ENCODE assay signal across 21 cellular contexts in genomic region chr17:16462070-16462864, GRCh38. TPM values are rescaled to one million over a fixed set of nuclear protein-coding genes. Genes with fewer than 3 reads are reported as not detected.
A peak's percentile ranks its signal among the peaks of the same experiment; 100 is the strongest.
DNase-seq lines count a peak whose midpoint lies in the region; ATAC-seq, FAIRE-seq and TF ChIP-seq lines count a peak whose summit lies in the region.
"Had no signal": no experiment of that assay in that cellular context is flagged by ENCODE, and none has a peak within 500 bp of the region (broad histone marks: within the 10 kb centered on the region; RNA-seq: fewer than 3 reads in every experiment).

No MANE protein-coding gene starts in this region.

- H4K20me1 ChIP-seq in BLaER1, result peaks cover 99% of the 10 kb centered on the region
- H4K20me1 ChIP-seq in K562 (replicated peaks; ENCODE audit: control insufficient read depth, insufficient read depth, low read length), result peaks cover 9% of the 10 kb centered on the region; the same call in 1 of the 2 replicates

- no peak overlapping the region for H3K27ac Mint-ChIP-seq in activated CD4-positive, alpha-beta memory T cell treated with anti-CD3 and anti-CD28 coated beads, Interleukin-2, amount 10 ng/mL, durations not matched to agents 7 days and 5 days
- H3K27ac Mint-ChIP-seq in activated CD4-positive, alpha-beta T cell treated with anti-CD3 and anti-CD28 coated beads, Interleukin-2, amount 10 ng/mL, durations not matched to agents 7 days and 5 days, result no peak overlapping the region
- H3K27ac Mint-ChIP-seq: CD4-positive, alpha-beta T cell; GM23338 had no signal

- no peak for TF ChIP-seq CTCF in Peyer's patch (IDR thresholded peaks at IDR 0.05)
- TF ChIP-seq CTCF in K562 (IDR thresholded peaks at IDR 0.05 in 2 of 3, conservative IDR thresholded peaks at IDR 0.05 in 1 of 3; ENCODE audit: insufficient read depth in 2 of 3, low read depth in 1 of 3, low read length in 3 of 3), result no peak
- no peak for TF ChIP-seq CTCF in right lobe of liver (IDR thresholded peaks at IDR 0.05)

- FAIRE-seq in K562 (lab: Jason Lieb, UNC), result no peak
- FAIRE-seq: A204.1 had no signal

- H3K4me1 ChIP-seq in BLaER1 (peaks cover 25% of the 10 kb centered on the region), Peyer's patch (peaks cover 0 to 41% (median 10%) of the 10 kb centered on the region in 4 donors), K562 (replicated peaks in 1 of 2; ENCODE audit: control insufficient read depth in 2 of 2, insufficient read depth in 2 of 2, low read length in 2 of 2) (peaks cover 0 to 5% of the 10 kb centered on the region in 2 experiments; a peak in 2 of 5 replicates), right lobe of liver (peaks cover 0 to 10% (median 0%) of the 10 kb centered on the region in 4 donors)

- DNase-seq in Peyer's patch, result no peak
- no peak for DNase-seq in K562 (ENCODE audit: extremely low read depth in 1 of 4, low spot score in 3 of 4)
- DNase-seq in right lobe of liver, result no peak
- no peak for DNase-seq in activated CD4-positive, alpha-beta memory T cell treated with anti-CD3 and anti-CD28 coated beads, Interleukin-2, amount 10 ng/mL, durations not matched to agents 7 days and 5 days
- DNase-seq in activated CD4-positive, alpha-beta T cell treated with anti-CD3 and anti-CD28 coated beads, Interleukin-2, amount 10 ng/mL, durations not matched to agents 7 days and 5 days, result no peak
- no peak for DNase-seq in NCI-H2196 (lab: John Stamatoyannopoulos, UW; ENCODE audit: unreplicated experiment)
- DNase-seq in DMS 273 (lab: John Stamatoyannopoulos, UW; ENCODE audit: unreplicated experiment), result no peak
- DNase-seq: BE2C; CD4-positive, alpha-beta T cell; GF-D8; Karpas-422; NCI-H1417 treated with DMSO at 0.1 percent for 48 hours; NCI-H187 treated with DMSO at 0.1 percent for 48 hours; NCI-H345; NCI-H524 treated with DMSO at 0.1 percent for 48 hours; PC-9; SJCRH30 had no signal

- H3K4me2 ChIP-seq in BLaER1 (no peak overlapping the region), K562 (ENCODE audit: insufficient read depth, low read length) (no peak overlapping the region)
- H3K4me2 ChIP-seq: GM23338, PC-9 had no signal

- H3K4me3 ChIP-seq in BLaER1 (no peak overlapping the region), Peyer's patch (no peak overlapping the region), K562 (no peak overlapping the region), right lobe of liver (no peak overlapping the region)
- H3K4me3 ChIP-seq: GM23338, PC-9, SJCRH30 had no signal

- no peak overlapping the region for H3K4me3 Mint-ChIP-seq in activated CD4-positive, alpha-beta memory T cell treated with anti-CD3 and anti-CD28 coated beads, Interleukin-2, amount 10 ng/mL, durations not matched to agents 7 days and 5 days
- no peak overlapping the region for H3K4me3 Mint-ChIP-seq in activated CD4-positive, alpha-beta T cell treated with anti-CD3 and anti-CD28 coated beads, Interleukin-2, amount 10 ng/mL, durations not matched to agents 7 days and 5 days
- H3K4me3 Mint-ChIP-seq: CD4-positive, alpha-beta T cell; GM23338 had no signal

- no peaks in the 10 kb centered on the region for H3K4me1 Mint-ChIP-seq in activated CD4-positive, alpha-beta memory T cell treated with anti-CD3 and anti-CD28 coated beads, Interleukin-2, amount 10 ng/mL, durations not matched to agents 7 days and 5 days
- H3K4me1 Mint-ChIP-seq in activated CD4-positive, alpha-beta T cell treated with anti-CD3 and anti-CD28 coated beads, Interleukin-2, amount 10 ng/mL, durations not matched to agents 7 days and 5 days, result no peaks in the 10 kb centered on the region

- no peak for TF ChIP-seq POLR2A in Peyer's patch (IDR thresholded peaks at IDR 0.05)
- TF ChIP-seq POLR2A in K562 (conservative IDR thresholded peaks at IDR 0.05), result no peak
- no peak for TF ChIP-seq POLR2A in right lobe of liver (IDR thresholded peaks at IDR 0.05)

- in situ Hi-C loops in K562 (cut with MboI), result no loop called here

- 75% methylated on average over 9 of the region's 20 CpGs for WGBS in K562 (ENCODE audit: insufficient coverage, low coverage, missing lambda C conversion rate)
- WGBS in right lobe of liver (ENCODE audit: insufficient coverage, low coverage, low lambda C conversion rate, missing lambda C conversion rate), result 61% methylated on average over 2 of the region's 20 CpGs

- H3K36me3 Mint-ChIP-seq in activated CD4-positive, alpha-beta memory T cell treated with anti-CD3 and anti-CD28 coated beads, Interleukin-2, amount 10 ng/mL, durations not matched to agents 7 days and 5 days (ENCODE audit: low read depth), result peaks cover under 1% of the 10 kb centered on the region
- no peaks in the 10 kb centered on the region for H3K36me3 Mint-ChIP-seq in activated CD4-positive, alpha-beta T cell treated with anti-CD3 and anti-CD28 coated beads, Interleukin-2, amount 10 ng/mL, durations not matched to agents 7 days and 5 days (ENCODE audit: low read depth)

- no peaks in the 10 kb centered on the region for H3K9me1 ChIP-seq in K562 (ENCODE audit: control insufficient read depth, insufficient read depth, low read length)

- H3K36me3 ChIP-seq in BLaER1 (peaks cover 81% of the 10 kb centered on the region), Peyer's patch (peaks cover 0 to 39% (median 0%) of the 10 kb centered on the region in 3 donors), K562 (ENCODE audit: control insufficient read depth, insufficient read depth, low read length) (peaks cover 5% of the 10 kb centered on the region; the same call in 1 of the 3 replicates), right lobe of liver (no peaks in the 10 kb centered on the region)
- H3K36me3 ChIP-seq: BE2C, SJCRH30 had no signal

- H3K79me2 ChIP-seq in K562 (ENCODE audit: control insufficient read depth, insufficient read depth, low read length), result no peaks in the 10 kb centered on the region

- ATAC-seq in K562 (no peak), right lobe of liver (peak; percentile 42 to 87 (median 56))
- ATAC-seq: GM23338 had no signal

- BruUV-seq in K562 (replicated peaks; lab: Mats Ljungman, UMichigan), result no TSS peak

- POLR2A ChIA-PET in K562 (lab: Yijun Ruan, JAX), result interaction anchor here (0.6 to 0.9 kb wide), 3 partner anchors 11 to 13 kb away, joined by 3 read pairs; no protein-coding TSS in a partner anchor
- POLR2A ChIA-PET in activated CD4-positive, alpha-beta memory T cell treated with anti-CD3 and anti-CD28 coated beads, Interleukin-2, amount 10 ng/mL, durations not matched to agents 7 days and 5 days (lab: Charles Lee), result interaction anchor here (1.2 kb wide), 1 partner anchor 24 kb away, joined by 3 read pairs; no protein-coding TSS in a partner anchor
- POLR2A ChIA-PET in activated CD4-positive, alpha-beta T cell treated with anti-CD3 and anti-CD28 coated beads, Interleukin-2, amount 10 ng/mL, durations not matched to agents 7 days and 5 days (lab: Charles Lee), result no interaction called here

- no peak for TF ChIP-seq EP300 in K562 (IDR thresholded peaks at IDR 0.05; ENCODE audit: low read length)

- intact Hi-C loops in K562 (cut with micrococcal nuclease), result no loop called here
- intact Hi-C loops in right lobe of liver (cut with DNase I), result no loop called here

- H3K9ac ChIP-seq in BLaER1 (peak overlapping the region; percentile 38; the same call in 1 of the 2 replicates), K562 (ENCODE audit: insufficient read depth in 1 of 2, low read depth in 2 of 2, low read length in 2 of 2) (no peak overlapping the region; a peak in 1 of 4 replicates)

- no peaks in the 10 kb centered on the region for H3K9me3 Mint-ChIP-seq in activated CD4-positive, alpha-beta memory T cell treated with anti-CD3 and anti-CD28 coated beads, Interleukin-2, amount 10 ng/mL, durations not matched to agents 7 days and 5 days
- H3K9me3 Mint-ChIP-seq in activated CD4-positive, alpha-beta T cell treated with anti-CD3 and anti-CD28 coated beads, Interleukin-2, amount 10 ng/mL, durations not matched to agents 7 days and 5 days, result no peaks in the 10 kb centered on the region
- H3K9me3 Mint-ChIP-seq: CD4-positive, alpha-beta T cell; GM23338 had no signal

- CTCF ChIA-PET in K562 (lab: Yijun Ruan, JAX; ENCODE audit: low intra/inter-chr PET ratio), result no interaction called here
- CTCF ChIA-PET in activated CD4-positive, alpha-beta memory T cell treated with anti-CD3 and anti-CD28 coated beads, Interleukin-2, amount 10 ng/mL, durations not matched to agents 7 days and 5 days (lab: Charles Lee), result interaction anchor here (1.6 kb wide), 1 partner anchor 9 kb away, joined by 6 read pairs; no protein-coding TSS in a partner anchor
- CTCF ChIA-PET in activated CD4-positive, alpha-beta T cell treated with anti-CD3 and anti-CD28 coated beads, Interleukin-2, amount 10 ng/mL, durations not matched to agents 7 days and 5 days (lab: Charles Lee), result interaction anchor here (1.0 to 2.1 kb wide), 2 partner anchors 9 to 17 kb away, joined by 3 to 10 read pairs; no protein-coding TSS in a partner anchor

- no peaks in the 10 kb centered on the region for H3K9me3 ChIP-seq in BLaER1
- H3K9me3 ChIP-seq in Peyer's patch, result no peaks in the 10 kb centered on the region
- no peaks in the 10 kb centered on the region for H3K9me3 ChIP-seq in K562 (replicated peaks; ENCODE audit: control insufficient read depth, insufficient read depth, low read depth, low read length)
- H3K9me3 ChIP-seq in right lobe of liver, result no peaks in the 10 kb centered on the region
- H3K9me3 ChIP-seq: BE2C, SJCRH30 had no signal

- TF ChIP-seq RAD21 in K562 (CRISPR knock-in tag; conservative IDR thresholded peaks at IDR 0.05 in 1 of 2, IDR thresholded peaks at IDR 0.05 in 1 of 2), result no peak

- H3K27me3 ChIP-seq in BLaER1, result no peaks in the 10 kb centered on the region
- no peaks in the 10 kb centered on the region for H3K27me3 ChIP-seq in Peyer's patch
- no peaks in the 10 kb centered on the region; a peak in 1 of 5 replicates for H3K27me3 ChIP-seq in K562 (ENCODE audit: control insufficient read depth in 2 of 2, insufficient read depth in 2 of 2, low read length in 2 of 2)
- H3K27me3 ChIP-seq in right lobe of liver, result no peaks in the 10 kb centered on the region
- H3K27me3 ChIP-seq: BE2C, SJCRH30 had no signal

- no peak overlapping the region for H2AFZ ChIP-seq in K562 (ENCODE audit: low read depth, low read length)
- H2AFZ ChIP-seq: GM23338, PC-9 had no signal

- H3K27ac ChIP-seq in BLaER1 (0 out of 2 replicates have a peak overlapping the region, but pooled peaks have one; percentile 9), Peyer's patch (peak overlapping the region in 3 of 4 donors; percentile 36 to 99 (median 89)), K562 (ENCODE audit: extremely low read depth, low read depth, low read length) (no peak overlapping the region), right lobe of liver (no peak overlapping the region)
- H3K27ac ChIP-seq: PC-9, SJCRH30 had no signal

- H3K27me3 Mint-ChIP-seq in activated CD4-positive, alpha-beta memory T cell treated with anti-CD3 and anti-CD28 coated beads, Interleukin-2, amount 10 ng/mL, durations not matched to agents 7 days and 5 days, result no peaks in the 10 kb centered on the region
- H3K27me3 Mint-ChIP-seq in activated CD4-positive, alpha-beta T cell treated with anti-CD3 and anti-CD28 coated beads, Interleukin-2, amount 10 ng/mL, durations not matched to agents 7 days and 5 days, result no peaks in the 10 kb centered on the region
- H3K27me3 Mint-ChIP-seq: CD4-positive, alpha-beta T cell had no signal

RNA-seq across cellular contexts. Expression of gene LRRC75A, which starts 29.7 kb away (rescaled TPM):
- 100 to 1,000 TPM in 3 of 4 donors, 10 to 100 TPM in 1; 48.7 to 213 (median 187) TPM for total RNA-seq in Peyer's patch
- 0.18 and 0.30 TPM in 2 replicates for total RNA-seq in K562 (2011; cell fraction: chromatin; rRNA removed; ENCODE audit: low replicate concordance)
- 0.13 and 0.33 TPM in 2 replicates for total RNA-seq in K562 (2011; cell fraction: nucleolus; rRNA removed)
- 0.23 and 0.29 TPM in 2 replicates for total RNA-seq in K562 (2011; cell fraction: nucleoplasm; rRNA removed)
- total RNA-seq in K562 (2014; rRNA removed), result not detected in 2 replicates
- total RNA-seq in K562 (2014; rRNA removed; fragmentation: Illumina TruSeq; extraction: Trizol), result not detected in 2 replicates
- total RNA-seq in K562 (2015; rRNA removed; fragmentation: Illumina TruSeq; extraction: Trizol), result not detected in 2 replicates
- 0.04 TPM in 1 of 2 replicates, not detected in the other for total RNA-seq in K562 (2021)
- 0.05 and 0.07 TPM in 2 replicates for polyA plus RNA-seq in K562 (2011; rRNA removed)
- not detected in 2 replicates for polyA plus RNA-seq in K562 (2011; cell fraction: cytosol; rRNA removed)
- 0.03 and 0.07 TPM in 2 replicates for polyA plus RNA-seq in K562 (2011; cell fraction: nucleus; rRNA removed)
- polyA plus RNA-seq in K562 (2012), result 0.61 and 0.75 TPM in 2 replicates
- polyA plus RNA-seq in K562 (2014; fragmentation: Illumina TruSeq; extraction: Trizol), result not detected in 2 replicates
- polyA plus RNA-seq in K562 (2014; fragmentation: Nextera tagmentation; extraction: Ambion mirVana), result under 1 TPM; 0.08 to 0.34 TPM
- polyA plus RNA-seq in K562 (2014; rRNA removed), result 0.05 TPM in 1 of 2 replicates, not detected in the other
- not detected in 2 replicates for polyA minus RNA-seq in K562 (2011; rRNA and poly(A)+ RNA removed)
- polyA minus RNA-seq in K562 (2011; cell fraction: cytosol; rRNA and poly(A)+ RNA removed), result not detected in 2 replicates
- polyA minus RNA-seq in K562 (2011; cell fraction: nucleus; rRNA and poly(A)+ RNA removed), result 0.11 and 0.13 TPM in 2 replicates
- under 1 TPM; 0.12 to 0.62 (median 0.22) TPM for total RNA-seq in right lobe of liver
- total RNA-seq in activated CD4-positive, alpha-beta memory T cell treated with anti-CD3 and anti-CD28 coated beads, Interleukin-2, amount 10 ng/mL, durations not matched to agents 7 days and 5 days, result 1 to 10 TPM; 1.2 to 1.8 TPM
- total RNA-seq in activated CD4-positive, alpha-beta T cell treated with anti-CD3 and anti-CD28 coated beads, Interleukin-2, amount 10 ng/mL, durations not matched to agents 7 days and 5 days, result 1 to 10 TPM; 1.7 to 2.0 TPM

RNA-seq across cellular contexts. Expression of gene TRPV2, which starts 46.9 kb away (rescaled TPM):
- 10 to 100 TPM in 2 of 4 donors, 1 to 10 TPM in 2; 3.9 to 19.0 (median 7.7) TPM for total RNA-seq in Peyer's patch
- 66.3 and 211 TPM in 2 replicates for total RNA-seq in K562 (2011; cell fraction: chromatin; rRNA removed; ENCODE audit: low replicate concordance)
- total RNA-seq in K562 (2011; cell fraction: nucleolus; rRNA removed), result 185 and 234 TPM in 2 replicates
- total RNA-seq in K562 (2011; cell fraction: nucleoplasm; rRNA removed), result 108 and 114 TPM in 2 replicates
- 43.5 and 51.6 TPM in 2 replicates for total RNA-seq in K562 (2014; rRNA removed)
- total RNA-seq in K562 (2014; rRNA removed; fragmentation: Illumina TruSeq; extraction: Trizol), result 24.1 and 30.3 TPM in 2 replicates
- total RNA-seq in K562 (2015; rRNA removed; fragmentation: Illumina TruSeq; extraction: Trizol), result 28.6 and 31.9 TPM in 2 replicates
- 93.6 and 97.5 TPM in 2 replicates for total RNA-seq in K562 (2021)
- 37.5 and 60.1 TPM in 2 replicates for polyA plus RNA-seq in K562 (2011; rRNA removed)
- polyA plus RNA-seq in K562 (2011; cell fraction: cytosol; rRNA removed), result 43.3 and 57.1 TPM in 2 replicates
- 61.7 and 85.4 TPM in 2 replicates for polyA plus RNA-seq in K562 (2011; cell fraction: nucleus; rRNA removed)
- polyA plus RNA-seq in K562 (2012), result 83.6 and 173 TPM in 2 replicates
- 29.6 and 39.7 TPM in 2 replicates for polyA plus RNA-seq in K562 (2014; fragmentation: Illumina TruSeq; extraction: Trizol)
- polyA plus RNA-seq in K562 (2014; fragmentation: Nextera tagmentation; extraction: Ambion mirVana), result 10 to 100 TPM in 1 of 2 experiments, 1 to 10 TPM in 1; 10.0 to 15.6 TPM
- polyA plus RNA-seq in K562 (2014; rRNA removed), result 33.7 and 42.0 TPM in 2 replicates
- 43.0 and 43.3 TPM in 2 replicates for polyA minus RNA-seq in K562 (2011; rRNA and poly(A)+ RNA removed)
- polyA minus RNA-seq in K562 (2011; cell fraction: cytosol; rRNA and poly(A)+ RNA removed), result 86.4 and 94.1 TPM in 2 replicates
- polyA minus RNA-seq in K562 (2011; cell fraction: nucleus; rRNA and poly(A)+ RNA removed), result 27.1 and 30.0 TPM in 2 replicates
- total RNA-seq in right lobe of liver, result 1 to 10 TPM; 3.3 to 8.2 (median 4.8) TPM
- 100 to 1,000 TPM; 131 to 142 TPM for total RNA-seq in activated CD4-positive, alpha-beta memory T cell treated with anti-CD3 and anti-CD28 coated beads, Interleukin-2, amount 10 ng/mL, durations not matched to agents 7 days and 5 days
- total RNA-seq in activated CD4-positive, alpha-beta T cell treated with anti-CD3 and anti-CD28 coated beads, Interleukin-2, amount 10 ng/mL, durations not matched to agents 7 days and 5 days, result 100 to 1,000 TPM; 114 to 134 TPM
- total RNA-seq: MCF 10A had no signal

Comparison
In these comparisons a context has a peak if more than half of its experiments do, and no peak if none do; other contexts are left out.
1. H3K27ac ChIP-seq: peak in BLaER1 (single experiment) and Peyer's patch (3 of 4); none in K562 (single experiment) and right lobe of liver (0 of 3).
2. RNA of gene LRRC75A, which starts 29.7 kb away (total RNA-seq): 48.7 to 213 TPM in Peyer's patch; 1.7 to 2.0 TPM in activated CD4-positive, alpha-beta T cell treated with anti-CD3 and anti-CD28 coated beads, Interleukin-2, amount 10 ng/mL, durations not matched to agents 7 days and 5 days, 1.2 to 1.8 TPM in activated CD4-positive, alpha-beta memory T cell treated with anti-CD3 and anti-CD28 coated beads, Interleukin-2, amount 10 ng/mL, durations not matched to agents 7 days and 5 days, 0.12 to 0.62 TPM in right lobe of liver and 0.04 to 0.33 TPM in K562; every median in the first group is over 10 times any median in the second.